Comparison of ENCODE assay signal across 1 cellular context in the genomic region with DNA sequence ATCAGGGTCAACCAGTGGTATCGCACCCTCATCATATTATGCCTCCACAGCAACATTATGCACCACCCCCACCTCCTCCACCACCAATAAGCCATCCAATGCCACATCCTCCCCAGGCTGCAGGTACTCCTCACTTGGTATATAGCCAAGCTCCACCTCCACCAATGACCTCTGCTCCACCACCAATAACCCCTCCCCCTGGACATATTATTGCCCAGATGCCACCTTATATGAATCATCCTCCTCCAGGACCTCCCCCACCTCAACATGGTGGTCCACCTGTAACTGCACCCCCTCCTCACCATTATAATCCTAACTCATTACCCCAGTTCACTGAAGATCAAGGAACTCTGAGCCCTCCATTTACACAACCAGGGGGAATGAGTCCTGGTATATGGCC.
A peak's percentile ranks its signal among the peaks of the same experiment; 100 is the strongest.
TF ChIP-seq lines count a peak whose summit lies in the region.

No MANE protein-coding gene starts in this region.

TF ChIP-seq in K562, 482 proteins besides CTCF, POLR2A, EP300 and RAD21:
- TF ChIP-seq ZNF263 (CRISPR knock-in tag; IDR thresholded peaks at IDR 0.05; ENCODE audit: borderline replicate concordance) (peak; percentile 55; the same call in 1 of the 2 replicates), POLR2B (IDR thresholded peaks at IDR 0.05; ENCODE audit: low read depth, partially characterized antibody) (peak; percentile 65), SUPT5H (IDR thresholded peaks at IDR 0.05) (peak; percentile 71), ZNF197 (CRISPR knock-in tag; IDR thresholded peaks at IDR 0.05; ENCODE audit: low read depth) (no peak), POLR2AphosphoS2 (IDR thresholded peaks at IDR 0.05; ENCODE audit: low read length) (peak; percentile 71; the same call in 1 of the 2 replicates)
- TF ChIP-seq, protein P1, sequence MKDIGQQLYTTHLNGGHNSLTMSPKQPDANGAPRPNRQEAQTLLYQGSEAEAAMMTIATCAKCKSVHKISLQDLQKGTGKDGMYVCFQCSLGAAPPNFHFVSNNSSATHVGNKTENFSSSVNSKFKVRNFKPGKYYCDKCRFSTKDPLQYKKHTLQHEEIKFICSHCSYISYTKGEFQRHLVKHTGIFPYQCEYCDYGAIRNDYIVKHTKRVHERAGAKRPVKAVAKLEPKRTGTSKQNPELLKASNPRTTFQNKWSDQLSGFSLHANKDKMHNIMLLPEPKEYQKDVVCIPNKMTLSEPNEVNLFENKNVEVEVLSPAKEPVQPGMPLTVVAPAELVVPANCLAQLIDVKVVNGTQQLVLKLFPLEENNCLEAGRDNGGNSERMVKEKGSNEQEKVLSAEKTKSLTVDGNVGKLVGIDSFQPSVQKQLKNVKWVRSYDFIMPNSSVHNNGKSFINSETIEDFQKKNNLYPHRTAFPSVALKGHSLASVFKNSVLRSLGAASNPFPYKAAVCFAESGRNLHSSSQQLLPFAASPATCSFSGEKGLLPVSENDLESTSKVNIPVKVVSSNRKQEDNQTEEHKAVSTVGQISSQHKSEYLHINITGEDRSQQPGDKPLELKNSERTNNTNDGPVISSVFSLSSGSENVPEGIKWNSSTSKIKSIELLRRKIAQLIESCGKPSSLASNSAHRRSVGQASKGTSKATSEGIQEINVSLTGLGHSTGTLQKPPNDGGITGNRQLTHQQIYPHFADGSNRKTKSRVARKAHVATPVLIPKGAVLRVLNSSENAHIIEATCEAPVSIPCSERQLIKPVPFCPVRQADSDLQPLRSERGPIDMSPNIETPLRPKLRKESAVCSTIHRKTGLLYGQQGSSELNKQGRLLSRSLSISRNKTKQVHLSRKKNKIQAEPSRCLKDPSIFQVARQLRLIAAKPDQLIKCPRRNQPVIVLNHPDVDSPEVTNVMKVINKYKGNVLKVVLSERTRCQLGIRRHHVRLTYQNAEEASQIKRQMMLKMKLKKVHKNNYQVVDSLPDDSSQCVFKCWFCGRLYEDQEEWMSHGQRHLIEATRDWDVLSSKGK (CRISPR knock-in tag; IDR thresholded peaks at IDR 0.05) = no peak
- TF ChIP-seq, protein P2, sequence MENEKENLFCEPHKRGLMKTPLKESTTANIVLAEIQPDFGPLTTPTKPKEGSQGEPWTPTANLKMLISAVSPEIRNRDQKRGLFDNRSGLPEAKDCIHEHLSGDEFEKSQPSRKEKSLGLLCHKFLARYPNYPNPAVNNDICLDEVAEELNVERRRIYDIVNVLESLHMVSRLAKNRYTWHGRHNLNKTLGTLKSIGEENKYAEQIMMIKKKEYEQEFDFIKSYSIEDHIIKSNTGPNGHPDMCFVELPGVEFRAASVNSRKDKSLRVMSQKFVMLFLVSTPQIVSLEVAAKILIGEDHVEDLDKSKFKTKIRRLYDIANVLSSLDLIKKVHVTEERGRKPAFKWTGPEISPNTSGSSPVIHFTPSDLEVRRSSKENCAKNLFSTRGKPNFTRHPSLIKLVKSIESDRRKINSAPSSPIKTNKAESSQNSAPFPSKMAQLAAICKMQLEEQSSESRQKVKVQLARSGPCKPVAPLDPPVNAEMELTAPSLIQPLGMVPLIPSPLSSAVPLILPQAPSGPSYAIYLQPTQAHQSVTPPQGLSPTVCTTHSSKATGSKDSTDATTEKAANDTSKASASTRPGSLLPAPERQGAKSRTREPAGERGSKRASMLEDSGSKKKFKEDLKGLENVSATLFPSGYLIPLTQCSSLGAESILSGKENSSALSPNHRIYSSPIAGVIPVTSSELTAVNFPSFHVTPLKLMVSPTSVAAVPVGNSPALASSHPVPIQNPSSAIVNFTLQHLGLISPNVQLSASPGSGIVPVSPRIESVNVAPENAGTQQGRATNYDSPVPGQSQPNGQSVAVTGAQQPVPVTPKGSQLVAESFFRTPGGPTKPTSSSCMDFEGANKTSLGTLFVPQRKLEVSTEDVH (IDR thresholded peaks at IDR 0.05; ENCODE audit: low read depth, partially characterized antibody) = peak; percentile 57
